In the genomic region with DNA sequence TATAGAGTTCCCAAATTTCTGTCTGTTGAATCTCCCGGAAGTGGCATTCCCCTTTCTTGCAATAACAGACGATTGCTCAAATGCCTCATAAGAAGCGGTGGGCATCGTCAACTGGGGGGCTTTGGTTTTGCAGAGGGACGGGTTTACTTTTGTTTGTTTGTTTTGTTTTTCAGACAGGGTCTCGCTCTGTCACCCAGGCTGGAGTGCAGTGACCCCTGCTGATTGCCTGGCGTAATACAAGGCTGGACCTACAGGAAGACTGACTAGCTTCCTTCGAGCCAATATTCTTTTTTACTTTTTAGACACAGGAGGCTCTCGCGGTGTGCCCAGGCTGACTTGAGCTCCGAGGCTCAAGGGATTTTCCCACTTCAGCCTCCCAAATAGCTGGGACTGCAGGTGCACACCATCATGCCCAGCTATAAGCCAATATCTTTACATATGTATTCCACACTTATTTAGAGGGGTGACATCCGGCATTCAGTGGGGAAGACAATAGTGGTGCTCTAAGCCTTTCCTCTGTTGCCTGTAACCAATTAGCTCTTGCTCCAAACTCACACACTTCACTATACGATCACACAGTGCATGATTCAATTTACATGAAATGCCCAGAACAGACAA, we compare ENCODE assay signal across 8 cellular contexts. TPM values are rescaled to one million over a fixed set of nuclear protein-coding genes. Genes with fewer than 3 reads are reported as not detected.
DNase-seq lines count a peak whose midpoint lies in the region; ATAC-seq, FAIRE-seq and TF ChIP-seq lines count a peak whose summit lies in the region.

No MANE protein-coding gene starts in this region.

- H3K27ac Mint-ChIP-seq in activated naive CD4-positive, alpha-beta T cell treated with anti-CD3 and anti-CD28 coated beads for 36 hours = no peak overlapping the region

- TF ChIP-seq POLR2A in GM12891 (IDR thresholded peaks at IDR 0.05; ENCODE audit: low read depth, low read length) = no peak
- no peak for TF ChIP-seq POLR2A in thyroid gland (IDR thresholded peaks at IDR 0.05)

- H3K4me1 ChIP-seq in thyroid gland = no peaks in the 10 kb centered on the region

- H3K4me3 Mint-ChIP-seq in activated naive CD4-positive, alpha-beta T cell treated with anti-CD3 and anti-CD28 coated beads for 36 hours = no peak overlapping the region

- DNase-seq in GM12891 (ENCODE audit: insufficient read length, low spot score) (peak; percentile 29), NCI-H748 treated with DMSO at 0.1 percent for 48 hours (lab: John Stamatoyannopoulos, UW) (peak; percentile 6), kidney tubule cell (ENCODE audit: low spot score) (peak; percentile 27), thyroid gland (peak; percentile 11 to 29), DMS79 treated with DMSO at 0.1 percent for 48 hours (lab: John Stamatoyannopoulos, UW) (no peak)
- DNase-seq in activated naive CD4-positive, alpha-beta T cell treated with anti-CD3 and anti-CD28 coated beads for 36 hours = peak; percentile 62

- no peaks in the 10 kb centered on the region for H3K36me3 ChIP-seq in thyroid gland

- H3K4me1 Mint-ChIP-seq in activated naive CD4-positive, alpha-beta T cell treated with anti-CD3 and anti-CD28 coated beads for 36 hours (ENCODE audit: low read depth) = peaks cover 5% of the 10 kb centered on the region

- ATAC-seq in HG02642 (IDR thresholded peaks at IDR 0.05; ENCODE audit: poor library complexity, unreplicated experiment) = peak; percentile 69

- no peak overlapping the region for H3K27ac ChIP-seq in 22Rv1
- H3K27ac ChIP-seq in thyroid gland = no peak overlapping the region

- H3K4me3 ChIP-seq in thyroid gland (replicated peaks in 1 of 3) = no peak overlapping the region

- peak; percentile 91 for FAIRE-seq in GM12891 (lab: Jason Lieb, UNC)

- intact Hi-C loops in activated naive CD4-positive, alpha-beta T cell treated with anti-CD3 and anti-CD28 coated beads for 36 hours (cut with micrococcal nuclease) = loop anchor here (2.0 to 10.0 kb wide), 4 partner anchors 59 to 329 kb away; partner anchors contain the start of genes ATRNL1 and TRUB1
- intact Hi-C loops in thyroid gland (cut with DNase I) = loop anchor here (10.0 kb wide), 1 partner anchor 235 kb away; no protein-coding TSS in a partner anchor

- H3K36me3 Mint-ChIP-seq in activated naive CD4-positive, alpha-beta T cell treated with anti-CD3 and anti-CD28 coated beads for 36 hours (ENCODE audit: low read depth) = no peaks in the 10 kb centered on the region

- CTCF ChIA-PET in activated naive CD4-positive, alpha-beta T cell treated with anti-CD3 and anti-CD28 coated beads for 36 hours (lab: Charles Lee) = interaction anchor here (1.0 to 2.4 kb wide), 15 partner anchors 8 to 330 kb away, joined by 3 to 11 read pairs (median 4); no protein-coding TSS in a partner anchor

- 31 to 33% methylated on average over 13 of the region's 13 CpGs for WGBS in thyroid gland, 2 donors

- H3K9me3 Mint-ChIP-seq in activated naive CD4-positive, alpha-beta T cell treated with anti-CD3 and anti-CD28 coated beads for 36 hours = no peaks in the 10 kb centered on the region

- peaks cover 31% of the 10 kb centered on the region for H3K27me3 Mint-ChIP-seq in activated naive CD4-positive, alpha-beta T cell treated with anti-CD3 and anti-CD28 coated beads for 36 hours (ENCODE audit: low read depth)

- H3K27me3 ChIP-seq in thyroid gland = no peaks in the 10 kb centered on the region

- H3K9me3 ChIP-seq in thyroid gland = no peaks in the 10 kb centered on the region

- TF ChIP-seq CTCF in 22Rv1 (IDR thresholded peaks at IDR 0.05) (peak; percentile 88), thyroid gland (IDR thresholded peaks at IDR 0.05) (peak in 3 of 6 experiments; percentile 30 to 59 (median 32))

TF ChIP-seq in GM12891, 5 proteins besides CTCF, POLR2A, EP300 and RAD21:
- TF ChIP-seq SPI1 (IDR thresholded peaks at IDR 0.05; ENCODE audit: low read depth, low read length) (no peak), PAX5 (IDR thresholded peaks at IDR 0.05; ENCODE audit: insufficient read depth, low read length, severe bottlenecking) (peak; percentile 34)

RNA-seq across cellular contexts. Expression of gene FHIP2A, which starts 58.1 kb away (rescaled TPM):
- 7.5 TPM for polyA plus RNA-seq in GM12891 (2012; ENCODE audit: low read depth, missing spikeins)
- total RNA-seq in activated naive CD4-positive, alpha-beta T cell treated with anti-CD3 and anti-CD28 coated beads for 36 hours = 10 to 100 TPM in 1 of 2 experiments, 1 to 10 TPM in 1; 8.7 to 11.4 TPM
- 10 to 100 TPM; 37.8 to 52.3 (median 43.1) TPM for total RNA-seq in thyroid gland

RNA-seq across cellular contexts. Expression of gene TRUB1, which starts 58.3 kb away (rescaled TPM):
- polyA plus RNA-seq in GM12891 (2012; ENCODE audit: low read depth, missing spikeins) = 7.5 TPM
- 10 to 100 TPM; 15.2 to 15.3 TPM for total RNA-seq in activated naive CD4-positive, alpha-beta T cell treated with anti-CD3 and anti-CD28 coated beads for 36 hours
- total RNA-seq in thyroid gland = 10 to 100 TPM; 16.1 to 26.5 (median 22.8) TPM
